ENCODE assay signal across 8 cellular contexts in the genomic region with DNA sequence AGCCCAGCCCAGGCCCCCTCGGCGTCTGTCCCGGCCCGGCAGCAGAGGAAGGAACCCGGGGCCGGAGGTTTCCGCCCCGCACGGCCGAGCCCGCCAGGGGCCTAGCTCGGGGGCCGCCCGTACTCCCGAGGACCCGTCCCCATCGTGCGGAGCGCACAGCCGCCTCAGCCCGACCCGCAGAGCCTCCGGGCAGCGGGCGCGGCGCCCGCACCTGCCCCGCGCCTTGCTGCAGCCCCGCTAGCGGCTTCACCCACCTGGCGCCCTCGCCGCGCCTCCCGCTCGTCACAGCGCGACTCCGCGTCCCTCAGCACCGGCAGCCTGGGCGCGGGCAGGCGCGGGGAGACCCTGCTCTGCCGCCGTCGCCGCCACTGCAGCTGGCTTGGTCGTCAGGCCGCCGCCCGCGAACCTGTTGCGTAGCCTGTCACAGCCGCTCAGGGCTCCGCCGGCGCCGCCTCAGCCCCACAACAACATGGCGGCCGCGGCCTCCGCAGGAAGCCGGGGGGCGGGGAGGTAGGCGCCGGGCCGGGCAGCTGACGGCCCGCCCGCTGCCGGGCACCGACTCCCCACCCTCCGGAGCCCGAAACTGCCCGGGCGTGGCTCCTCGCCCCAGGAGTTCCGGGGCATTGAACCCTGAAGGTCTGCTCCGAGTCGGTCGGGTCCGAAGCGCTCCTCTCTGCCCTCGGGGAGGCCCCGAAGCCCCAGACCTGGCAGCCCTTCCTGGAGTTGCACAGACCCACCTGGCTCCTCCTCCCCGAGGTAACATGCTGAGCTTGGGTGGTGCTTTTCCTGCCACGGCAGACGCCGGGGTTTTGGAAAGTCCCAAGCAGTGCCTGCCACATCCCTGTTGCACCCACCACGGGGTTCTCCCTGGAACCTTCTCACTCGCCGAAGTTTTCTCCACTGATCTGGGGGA. TPM values are rescaled to one million over a fixed set of nuclear protein-coding genes. Genes with fewer than 3 reads are reported as not detected.
DNase-seq lines count a peak whose midpoint lies in the region; ATAC-seq, FAIRE-seq and TF ChIP-seq lines count a peak whose summit lies in the region.

Gene ITSN2, minus strand, starts transcription at position 487 of the 913 bp plus-strand sequence. CDS start 32,454 bp downstream, outside the sequence.

- intact Hi-C loops in left ventricle myocardium superior (cut with micrococcal nuclease): no loop called here

- FAIRE-seq in urothelium cell line (lab: Jason Lieb, UNC): no peak

- peak; percentile 87 for DNase-seq in GM13976 (ENCODE audit: low spot score)
- peak; percentile 41 for DNase-seq in NCI-H1048 (lab: John Stamatoyannopoulos, UW)
- peak; percentile 68 to 90 (median 78) for DNase-seq in T-helper 2 cell
- DNase-seq in amygdala (lab: John Stamatoyannopoulos, UW): peak in 51 of 56 donors; percentile 13 to 79 (median 52)
- DNase-seq in left ventricle myocardium superior: peak; percentile 92
- peak; percentile 17 for DNase-seq in pulmonary artery endothelial cell (ENCODE audit: low read depth, low spot score)
- DNase-seq in urothelium cell line (ENCODE audit: low spot score): peak; percentile 93

- TF ChIP-seq CTCF in GM13976 (IDR thresholded peaks at IDR 0.05; ENCODE audit: borderline replicate concordance, control extremely low read depth, extremely low read depth, insufficient read depth, missing control alignments): no peak

- ATAC-seq in HG02588 (IDR thresholded peaks at IDR 0.05; ENCODE audit: unreplicated experiment): peak; percentile 74
- ATAC-seq in left ventricle myocardium superior: peak; percentile 94

- in situ Hi-C loops in GM13976 (cut with MboI; ENCODE audit: low sequenced_read_pairs, unreplicated experiment): no loop called here

RNA-seq across cellular contexts. Expression of gene ITSN2, which starts in this region (rescaled TPM):
- total RNA-seq in left ventricle myocardium superior (52.7 TPM), pulmonary artery endothelial cell (47.9 and 58.4 TPM in 2 replicates)

Comparison
In these comparisons a context has a peak if more than half of its experiments do, and no peak if none do; other contexts are left out.
1. Peak in every context shown above with its lines: DNase-seq and ATAC-seq.
2. DNase-seq: peak in every context shown above with its lines; median percentile 93 in urothelium cell line; 92 in left ventricle myocardium superior; 87 in GM13976; 78 in T-helper 2 cell; 52 in amygdala; 41 in NCI-H1048; 17 in pulmonary artery endothelial cell.